ENCODE assay signal across 15 cellular contexts in genomic region chr13:77136902-77137420, GRCh38.
A peak's percentile ranks its signal among the peaks of the same experiment; 100 is the strongest.
DNase-seq lines count a peak whose midpoint lies in the region; ATAC-seq and TF ChIP-seq lines count a peak whose summit lies in the region.
"Had no signal": no experiment of that assay in that cellular context is flagged by ENCODE, and none has a peak within 500 bp of the region (broad histone marks: within the 10 kb centered on the region; RNA-seq: fewer than 3 reads in every experiment).

No MANE protein-coding gene starts in this region.

- H3K4me1 ChIP-seq in mammary epithelial cell (ENCODE audit: insufficient read depth, low read length) (no peaks in the 10 kb centered on the region), HAP-1 (no peaks in the 10 kb centered on the region)

- no peaks in the 10 kb centered on the region for H3K79me2 ChIP-seq in mammary epithelial cell (ENCODE audit: insufficient read depth, low read length)

- H3K4me3 Mint-ChIP-seq in HFFc6, result no peak overlapping the region
- H3K4me3 Mint-ChIP-seq: activated CD8-positive, alpha-beta T cell treated with anti-CD3 and anti-CD28 coated beads for 36 hours; B cell; endodermal cell had no signal

- peaks cover 4% of the 10 kb centered on the region for H3K27me3 Mint-ChIP-seq in HFFc6 (ENCODE audit: insufficient read depth)
- H3K27me3 Mint-ChIP-seq: activated CD8-positive, alpha-beta T cell treated with anti-CD3 and anti-CD28 coated beads for 36 hours; B cell had no signal

- no peak overlapping the region for H3K27ac ChIP-seq in mammary epithelial cell (ENCODE audit: insufficient read depth, low read depth, low read length)

- H3K9ac ChIP-seq in mammary epithelial cell (ENCODE audit: insufficient read depth, low read length), result no peak overlapping the region

- no peak overlapping the region for H3K4me2 ChIP-seq in mammary epithelial cell (ENCODE audit: insufficient read depth, low read depth, low read length)

- peak; percentile 23 for DNase-seq in AG08396 (ENCODE audit: low spot score)
- peak; percentile 33 for DNase-seq in HFFc6
- DNase-seq in mammary epithelial cell, result peak; percentile 20
- DNase-seq in left kidney (ENCODE audit: low read depth, low spot score), result peak; percentile 38
- no peak for DNase-seq in HAP-1 (ENCODE audit: low spot score in 2 of 2)
- no peak for DNase-seq in NCI-H1930 (lab: John Stamatoyannopoulos, UW)
- DNase-seq: activated CD8-positive, alpha-beta T cell treated with anti-CD3 and anti-CD28 coated beads for 36 hours; endodermal cell; MM.1S; NCI-H446; small intestine had no signal

- no peak for TF ChIP-seq CTCF in HFFc6 (IDR thresholded peaks at IDR 0.05)
- TF ChIP-seq CTCF in mammary epithelial cell (conservative IDR thresholded peaks at IDR 0.05 in 1 of 2, IDR thresholded peaks at IDR 0.05 in 1 of 2; ENCODE audit: extremely low read depth in 1 of 2, insufficient read depth in 1 of 2, low read depth in 1 of 2, low read length in 2 of 2), result no peak

- H3K36me3 Mint-ChIP-seq in HFFc6 (ENCODE audit: low read depth), result peaks cover 43% of the 10 kb centered on the region

- dilution Hi-C loops in mammary epithelial cell (cut with HindIII; ENCODE audit: low sequenced_read_pairs), result no loop called here

- no peak overlapping the region for H2AFZ ChIP-seq in mammary epithelial cell (ENCODE audit: low read depth, low read length)

- intact Hi-C loops in mammary epithelial cell (cut with micrococcal nuclease), result no loop called here

- H3K4me1 Mint-ChIP-seq in HFFc6 (ENCODE audit: low read depth), result peaks cover 13% of the 10 kb centered on the region
- H3K4me1 Mint-ChIP-seq: B cell had no signal

- CTCF ChIA-PET in mammary epithelial cell (lab: Charles Lee; ENCODE audit: low non-redundant PET), result no interaction called here

- H3K4me3 ChIP-seq in mammary epithelial cell (replicated peaks in 1 of 3; ENCODE audit: insufficient read depth in 1 of 3, low read depth in 2 of 3, low read length in 3 of 3), result no peak overlapping the region
- H3K4me3 ChIP-seq in HAP-1, result no peak overlapping the region

- no peaks in the 10 kb centered on the region for H3K9me3 Mint-ChIP-seq in HFFc6
- H3K9me3 Mint-ChIP-seq: activated CD8-positive, alpha-beta T cell treated with anti-CD3 and anti-CD28 coated beads for 36 hours; endodermal cell had no signal

- no peaks in the 10 kb centered on the region for H3K9me3 ChIP-seq in mammary epithelial cell (replicated peaks; ENCODE audit: insufficient read depth, low read length)
- H3K9me3 ChIP-seq in HAP-1, result no peaks in the 10 kb centered on the region

- ATAC-seq in HG03159 (IDR thresholded peaks at IDR 0.05; ENCODE audit: unreplicated experiment), result no peak
- ATAC-seq in GM18870 (IDR thresholded peaks at IDR 0.05; ENCODE audit: unreplicated experiment), result no peak
- ATAC-seq: activated CD8-positive, alpha-beta T cell treated with anti-CD3 and anti-CD28 coated beads for 36 hours; Panc1 had no signal

- H3K36me3 ChIP-seq in mammary epithelial cell (ENCODE audit: insufficient read depth, low read length), result peaks cover 2% of the 10 kb centered on the region
- H3K36me3 ChIP-seq in HAP-1 (replicated peaks), result peaks cover 10% of the 10 kb centered on the region

- BruUV-seq in mammary epithelial cell (replicated peaks; lab: Mats Ljungman, UMichigan), result no TSS peak

- peak overlapping the region; percentile 8 for H3K27ac Mint-ChIP-seq in HFFc6
- H3K27ac Mint-ChIP-seq: activated CD8-positive, alpha-beta T cell treated with anti-CD3 and anti-CD28 coated beads for 36 hours; endodermal cell had no signal

- H3K27me3 ChIP-seq in mammary epithelial cell (ENCODE audit: insufficient read depth, low read length) (no peaks in the 10 kb centered on the region), HAP-1 (ENCODE audit: low read depth) (no peaks in the 10 kb centered on the region)

- in situ Hi-C loops in mammary epithelial cell (cut with MboI; ENCODE audit: low sequenced_read_pairs in 2 of 2) (no loop called here), HAP-1 (cut with MboI; ENCODE audit: low sequenced_read_pairs) (no loop called here)

- 96% methylated on average over 3 of the region's 3 CpGs for WGBS in mammary epithelial cell (ENCODE audit: low coverage, missing lambda C conversion rate)

- H4K20me1 ChIP-seq in mammary epithelial cell (ENCODE audit: insufficient read depth, low read length), result no peaks in the 10 kb centered on the region

Comparison
In these comparisons a context has a peak if more than half of its experiments do, and no peak if none do; other contexts are left out.
1. DNase-seq: peak in AG08396 (single experiment), HFFc6 (single experiment), mammary epithelial cell (single experiment) and left kidney (single experiment); none in HAP-1 (0 of 2) and NCI-H1930 (0 of 2).